ENCODE assay signal across 14 cellular contexts in the genomic region with DNA sequence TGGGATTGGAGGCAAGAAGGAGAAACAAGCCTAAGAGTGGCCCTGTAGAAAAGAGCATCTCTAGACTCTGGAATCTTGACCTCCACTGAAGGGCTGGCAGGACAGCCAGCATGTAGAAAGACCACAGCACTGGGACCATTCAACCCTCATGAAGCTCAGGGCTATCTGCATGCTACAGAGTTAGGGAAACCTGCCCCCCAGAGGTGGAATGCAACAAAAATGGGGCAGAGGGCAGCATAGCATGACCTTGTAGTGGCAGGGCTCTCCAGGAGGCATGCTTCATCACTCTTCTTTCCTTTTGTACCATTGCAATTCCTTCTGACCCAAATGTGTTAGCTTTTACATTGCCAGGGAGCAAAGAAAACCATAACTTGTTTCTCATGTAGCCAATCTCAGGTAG.
DNase-seq lines count a peak whose midpoint lies in the region; ATAC-seq and TF ChIP-seq lines count a peak whose summit lies in the region.
"Had no signal": no experiment of that assay in that cellular context is flagged by ENCODE, and none has a peak within 500 bp of the region (broad histone marks: within the 10 kb centered on the region; RNA-seq: fewer than 3 reads in every experiment).

No MANE protein-coding gene starts in this region.

- H3K4me3 ChIP-seq in MG63: no peak overlapping the region

- DNase-seq in GM10266 (ENCODE audit: extremely low spot score) (no peak), NCI-H146 treated with DMSO at 0.1 percent for 48 hours (lab: John Stamatoyannopoulos, UW; ENCODE audit: unreplicated experiment) (peak; percentile 28), iPS-NIHi7 (ENCODE audit: extremely low spot score) (peak; percentile 68), GOT3 (lab: John Stamatoyannopoulos, UW) (no peak), MG63 (no peak)
- DNase-seq: activated CD4-positive, alpha-beta T cell treated with anti-CD3 and anti-CD28 coated beads, Interleukin-2, amount 10 ng/mL, durations not matched to agents 7 days and 5 days; activated gamma-delta T cell treated with Interleukin-2 at 50 U/mL for 16 hours; CD4-positive, alpha-beta T cell; MM.1S; naive B cell had no signal

- ATAC-seq in GM21529 (IDR thresholded peaks at IDR 0.05; ENCODE audit: unreplicated experiment) (peak; percentile 70), HG03280 (IDR thresholded peaks at IDR 0.05; ENCODE audit: unreplicated experiment) (no peak), GM18517 (IDR thresholded peaks at IDR 0.05; ENCODE audit: unreplicated experiment) (no peak)
- ATAC-seq: esophagus mucosa had no signal

- no peaks in the 10 kb centered on the region for H3K36me3 ChIP-seq in MG63

- H3K9me3 ChIP-seq in MG63: no peaks in the 10 kb centered on the region

- TF ChIP-seq CTCF in GM10266 (IDR thresholded peaks at IDR 0.05; ENCODE audit: control insufficient read depth, insufficient read depth, low read depth, missing control alignments): peak; percentile 35

- H3K27me3 ChIP-seq in MG63: peaks cover 4% of the 10 kb centered on the region; the same call in 1 of the 2 replicates

Comparison
In these comparisons a context has a peak if more than half of its experiments do, and no peak if none do; other contexts are left out.
1. DNase-seq: peak in NCI-H146 treated with DMSO at 0.1 percent for 48 hours (single experiment) and iPS-NIHi7 (single experiment); none in GM10266 (single experiment), GOT3 (single experiment) and MG63 (single experiment).